ENCODE assay signal across 8 cellular contexts in the genomic region with DNA sequence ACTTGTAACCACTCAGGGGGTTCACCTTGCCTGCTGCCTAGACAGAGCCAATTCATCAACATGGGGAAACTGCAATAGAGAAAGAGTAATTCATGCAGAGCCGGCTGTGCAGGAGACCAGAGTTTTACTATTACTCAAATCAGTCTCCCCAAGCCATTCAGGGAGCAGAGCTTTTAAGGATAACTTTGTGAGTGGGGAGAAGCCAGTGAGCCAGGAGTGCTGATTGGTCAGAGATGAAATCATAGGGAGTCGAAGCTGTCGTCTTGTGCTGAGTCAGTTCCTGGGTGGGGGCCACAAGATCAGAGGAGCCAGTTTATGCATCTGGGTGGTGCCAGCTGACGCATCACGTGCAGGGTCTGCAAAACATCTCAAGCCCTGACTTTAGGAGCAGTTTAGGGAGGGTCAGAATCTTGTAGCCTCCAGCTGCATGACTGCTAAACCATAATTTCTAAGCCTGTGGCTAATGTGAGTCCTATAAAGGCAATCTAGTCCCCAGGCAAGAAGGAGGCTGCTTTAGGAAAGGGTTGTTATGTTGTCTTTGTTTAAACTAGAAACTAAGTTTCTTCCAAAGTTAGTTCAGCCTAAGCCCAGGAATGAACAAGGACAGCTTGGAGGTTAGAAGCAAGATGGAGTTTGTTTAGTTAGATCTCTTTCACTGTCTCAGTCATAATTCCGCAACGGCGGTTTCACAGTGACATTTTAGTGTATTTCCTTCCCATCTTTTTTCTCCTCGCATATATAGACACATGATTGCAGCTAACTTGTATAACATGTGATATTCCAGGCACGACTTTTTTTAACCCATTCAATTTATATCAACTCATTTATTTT.
DNase-seq lines count a peak whose midpoint lies in the region; ATAC-seq and TF ChIP-seq lines count a peak whose summit lies in the region.

No MANE protein-coding gene starts in this region.

- H3K27ac ChIP-seq in CD4-positive, alpha-beta memory T cell (ENCODE audit: low read depth, low read length) = no peak overlapping the region

- POLR2A ChIA-PET in CD4-positive, alpha-beta memory T cell (lab: Charles Lee; ENCODE audit: partially characterized antibody) = interaction anchor here (0.8 to 1.0 kb wide), 2 partner anchors 8 to 27 kb away, joined by 3 to 4 read pairs; no protein-coding TSS in a partner anchor

- H3K27me3 ChIP-seq in CD4-positive, alpha-beta memory T cell (ENCODE audit: insufficient read depth, low read length) = no peaks in the 10 kb centered on the region

- peak; percentile 81 for ATAC-seq in activated T-helper 17 cell treated with anti-CD3 and anti-CD28 coated beads, Interleukin-2, amount 50 U/mL, for 72 hours (replicated peaks)
- ATAC-seq in mucosa of descending colon (no peak), HG03045 (IDR thresholded peaks at IDR 0.05; ENCODE audit: unreplicated experiment) (no peak)

- peak; percentile 16 to 78 (median 26) for DNase-seq in CD4-positive, alpha-beta memory T cell
- peak; percentile 76 for DNase-seq in NCI-H82 (lab: John Stamatoyannopoulos, UW)
- DNase-seq in mucosa of descending colon = peak; percentile 55 to 76 (median 72)
- no peak for DNase-seq in UCSD-AML1 (lab: John Stamatoyannopoulos, UW; ENCODE audit: unreplicated experiment)
- no peak for DNase-seq in NCI-H510A treated with DMSO at 0.1 percent for 48 hours (lab: John Stamatoyannopoulos, UW)
- no peak for DNase-seq in DMS114 treated with DMSO at 0.1 percent for 48 hours (lab: John Stamatoyannopoulos, UW; ENCODE audit: unreplicated experiment)

- no peaks in the 10 kb centered on the region for H3K9me3 ChIP-seq in CD4-positive, alpha-beta memory T cell (ENCODE audit: control insufficient read depth in 1 of 2, low read length in 2 of 2)
- no peaks in the 10 kb centered on the region for H3K9me3 ChIP-seq in mucosa of descending colon

- no peaks in the 10 kb centered on the region for H3K36me3 Mint-ChIP-seq in CD4-positive, alpha-beta memory T cell
- H3K36me3 Mint-ChIP-seq in activated T-helper 17 cell treated with anti-CD3 and anti-CD28 coated beads, Interleukin-2, amount 50 U/mL, for 72 hours (ENCODE audit: low read depth) = no peaks in the 10 kb centered on the region

- H3K4me1 ChIP-seq in CD4-positive, alpha-beta memory T cell (ENCODE audit: insufficient read depth, low read length) = peaks cover 17% of the 10 kb centered on the region
- no peaks in the 10 kb centered on the region for H3K4me1 ChIP-seq in mucosa of descending colon (ENCODE audit: low read depth)

- H3K4me3 ChIP-seq in CD4-positive, alpha-beta memory T cell (ENCODE audit: low read length in 2 of 2) = no peak overlapping the region
- H3K4me3 ChIP-seq in mucosa of descending colon = no peak overlapping the region

- TF ChIP-seq CTCF in mucosa of descending colon (IDR thresholded peaks at IDR 0.05) = no peak

- no peaks in the 10 kb centered on the region for H3K36me3 ChIP-seq in CD4-positive, alpha-beta memory T cell (ENCODE audit: insufficient read depth, low read length)
- no peaks in the 10 kb centered on the region for H3K36me3 ChIP-seq in mucosa of descending colon (ENCODE audit: low read depth)

- peak overlapping the region in 2 of 7 donors; percentile 5 to 29 for H3K27ac Mint-ChIP-seq in CD4-positive, alpha-beta memory T cell
- no peak overlapping the region for H3K27ac Mint-ChIP-seq in activated T-helper 17 cell treated with anti-CD3 and anti-CD28 coated beads, Interleukin-2, amount 50 U/mL, for 72 hours

- H3K4me1 Mint-ChIP-seq in CD4-positive, alpha-beta memory T cell = peaks cover 9 to 16% (median 12%) of the 10 kb centered on the region in 4 donors
- peaks cover 12% of the 10 kb centered on the region for H3K4me1 Mint-ChIP-seq in activated T-helper 17 cell treated with anti-CD3 and anti-CD28 coated beads, Interleukin-2, amount 50 U/mL, for 72 hours

- H3K4me3 Mint-ChIP-seq in CD4-positive, alpha-beta memory T cell = peak overlapping the region in 7 of 8 donors; percentile 27 to 64 (median 50)
- H3K4me3 Mint-ChIP-seq in activated T-helper 17 cell treated with anti-CD3 and anti-CD28 coated beads, Interleukin-2, amount 50 U/mL, for 72 hours = peak overlapping the region; percentile 7

- intact Hi-C loops in CD4-positive, alpha-beta memory T cell (cut with micrococcal nuclease) = loop anchor here (2.0 kb wide), 1 partner anchor 70 kb away; the partner anchor contains the start of gene NCOR2
- intact Hi-C loops in mucosa of descending colon (cut with DNase I, micrococcal nuclease) = no loop called here

- CTCF ChIA-PET in CD4-positive, alpha-beta memory T cell (lab: Charles Lee; ENCODE audit: partially characterized antibody) = interaction anchor here (1.5 kb wide), 1 partner anchor 10 kb away, joined by 3 read pairs; no protein-coding TSS in a partner anchor

- peaks cover 0 to 1% of the 10 kb centered on the region in 2 donors for H3K27me3 Mint-ChIP-seq in CD4-positive, alpha-beta memory T cell
- peaks cover 5% of the 10 kb centered on the region for H3K27me3 Mint-ChIP-seq in activated T-helper 17 cell treated with anti-CD3 and anti-CD28 coated beads, Interleukin-2, amount 50 U/mL, for 72 hours

- peaks cover 0 to 4% (median 2%) of the 10 kb centered on the region in 8 donors for H3K9me3 Mint-ChIP-seq in CD4-positive, alpha-beta memory T cell
- H3K9me3 Mint-ChIP-seq in activated T-helper 17 cell treated with anti-CD3 and anti-CD28 coated beads, Interleukin-2, amount 50 U/mL, for 72 hours = peaks cover 3% of the 10 kb centered on the region

Comparison
In these comparisons a context has a peak if more than half of its experiments do, and no peak if none do; other contexts are left out.
1. DNase-seq: peak in CD4-positive, alpha-beta memory T cell (5 of 5), NCI-H82 (single experiment) and mucosa of descending colon (3 of 3); none in UCSD-AML1 (single experiment), NCI-H510A treated with DMSO at 0.1 percent for 48 hours (single experiment) and DMS114 treated with DMSO at 0.1 percent for 48 hours (single experiment).